1 cellular context compared by ENCODE assay signal in the genomic region with DNA sequence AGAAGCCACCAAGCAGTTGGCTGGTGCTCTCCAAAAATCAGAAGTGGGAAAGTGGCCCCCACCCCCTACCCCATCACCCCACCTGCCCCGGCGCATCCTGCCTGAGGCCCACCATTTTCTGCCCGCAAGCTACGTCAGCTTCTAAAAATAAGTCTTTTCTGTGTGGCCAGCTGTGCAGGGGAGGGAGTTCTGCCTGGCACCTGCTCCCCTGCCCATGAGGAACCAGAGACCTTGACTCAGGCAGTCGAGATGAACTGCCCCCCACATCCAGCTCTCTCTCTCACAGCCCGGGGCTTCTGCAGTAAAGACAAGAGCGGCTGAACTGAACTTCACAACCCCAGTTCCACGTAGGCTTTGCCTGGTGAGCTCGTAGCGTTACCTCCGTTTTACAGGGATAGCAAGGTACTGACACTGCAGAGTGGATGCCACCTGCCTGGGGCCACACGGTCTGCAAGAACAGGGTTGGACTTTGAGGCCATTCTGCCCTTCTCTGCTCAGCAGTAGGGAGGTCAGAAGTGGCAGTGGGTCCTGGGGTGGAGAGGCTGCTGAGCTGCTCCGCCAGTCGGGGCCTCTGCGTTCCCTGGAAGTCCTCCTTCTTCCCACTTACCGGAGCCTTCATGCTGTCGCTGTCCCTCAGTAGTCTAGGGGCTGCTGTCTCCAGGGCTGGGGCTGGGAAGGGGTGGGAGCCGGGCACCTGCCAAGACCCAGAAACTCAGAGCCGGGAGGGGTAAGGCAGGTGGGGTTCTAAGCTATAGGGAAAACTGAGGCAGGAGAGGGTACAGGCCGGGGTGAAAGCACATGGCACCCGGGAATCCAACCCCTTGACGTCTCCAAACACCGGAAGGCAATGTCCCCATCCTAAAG.
TF ChIP-seq lines count a peak whose summit lies in the region.

No MANE protein-coding gene starts in this region.

TF ChIP-seq in WTC11, 78 proteins besides CTCF, POLR2A, EP300 and RAD21 (continued from another document):
- TF ChIP-seq FOXP4 (CRISPR knock-in tag; IDR thresholded peaks at IDR 0.05) (no peak), NR2C2 (CRISPR knock-in tag; IDR thresholded peaks at IDR 0.05) (no peak), ELF4 (CRISPR knock-in tag; IDR thresholded peaks at IDR 0.05; ENCODE audit: low read depth) (no peak), JAZF1 (CRISPR knock-in tag; IDR thresholded peaks at IDR 0.05) (no peak), NFE2L1 (CRISPR knock-in tag; IDR thresholded peaks at IDR 0.05) (peak; percentile 22; the same call in 1 of the 2 replicates), E2F4 (CRISPR knock-in tag; IDR thresholded peaks at IDR 0.05; ENCODE audit: borderline replicate concordance, low read depth) (no peak)
- TF ChIP-seq, protein P1, sequence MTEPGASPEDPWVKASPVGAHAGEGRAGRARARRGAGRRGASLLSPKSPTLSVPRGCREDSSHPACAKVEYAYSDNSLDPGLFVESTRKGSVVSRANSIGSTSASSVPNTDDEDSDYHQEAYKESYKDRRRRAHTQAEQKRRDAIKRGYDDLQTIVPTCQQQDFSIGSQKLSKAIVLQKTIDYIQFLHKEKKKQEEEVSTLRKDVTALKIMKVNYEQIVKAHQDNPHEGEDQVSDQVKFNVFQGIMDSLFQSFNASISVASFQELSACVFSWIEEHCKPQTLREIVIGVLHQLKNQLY (CRISPR knock-in tag; IDR thresholded peaks at IDR 0.05) = no peak
- TF ChIP-seq, protein P2, sequence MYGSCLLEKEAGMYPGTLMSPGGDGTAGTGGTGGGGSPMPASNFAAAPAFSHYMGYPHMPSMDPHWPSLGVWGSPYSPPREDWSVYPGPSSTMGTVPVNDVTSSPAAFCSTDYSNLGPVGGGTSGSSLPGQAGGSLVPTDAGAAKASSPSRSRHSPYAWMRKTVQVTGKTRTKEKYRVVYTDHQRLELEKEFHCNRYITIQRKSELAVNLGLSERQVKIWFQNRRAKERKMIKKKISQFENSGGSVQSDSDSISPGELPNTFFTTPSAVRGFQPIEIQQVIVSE (CRISPR knock-in tag; IDR thresholded peaks at IDR 0.05; ENCODE audit: borderline replicate concordance) = no peak
